ENCODE assay signal across 16 cellular contexts in the genomic region with DNA sequence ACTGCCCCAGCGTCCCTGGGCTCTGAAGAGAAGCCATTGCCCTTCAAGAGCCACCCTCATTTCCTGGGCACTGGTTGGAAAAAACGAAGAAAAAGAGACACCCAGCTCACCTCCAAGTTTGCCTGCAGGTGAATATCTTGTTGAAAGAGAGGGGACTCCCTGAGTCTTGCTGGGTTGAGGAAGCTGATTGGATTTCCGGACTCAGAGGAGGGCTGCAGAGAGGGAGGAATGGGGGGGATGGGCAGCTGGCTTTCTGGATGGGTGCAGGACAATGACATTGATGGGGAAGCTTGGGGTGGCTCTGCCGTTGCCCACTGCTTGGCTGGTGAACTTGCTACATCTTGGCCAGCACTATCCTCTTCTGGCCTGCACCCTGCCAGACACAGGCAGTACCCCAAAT. TPM values are rescaled to one million over a fixed set of nuclear protein-coding genes. Genes with fewer than 3 reads are reported as not detected.
DNase-seq lines count a peak whose midpoint lies in the region; ATAC-seq, FAIRE-seq and TF ChIP-seq lines count a peak whose summit lies in the region.
"Had no signal": no experiment of that assay in that cellular context is flagged by ENCODE, and none has a peak within 500 bp of the region (broad histone marks: within the 10 kb centered on the region; RNA-seq: fewer than 3 reads in every experiment).

No MANE protein-coding gene starts in this region.

- intact Hi-C loops in CD8-positive, alpha-beta T cell (cut with DNase I, micrococcal nuclease), result no loop called here

- peak overlapping the region; percentile 50 for H3K4me3 ChIP-seq in CD8-positive, alpha-beta T cell (ENCODE audit: low read depth, low read length)
- peak overlapping the region; percentile 51 to 83 (median 66) for H3K4me3 ChIP-seq in H1 (ENCODE audit: extremely low read depth in 1 of 4, insufficient read depth in 2 of 4, low read depth in 3 of 4, low read length in 4 of 4)
- H3K4me3 ChIP-seq: adrenal gland, esophagus muscularis mucosa, prostate gland, SK-N-MC, skin epidermis had no signal

- no peaks in the 10 kb centered on the region for H3K36me3 ChIP-seq in CD8-positive, alpha-beta T cell (ENCODE audit: insufficient read depth, low read length)
- H3K36me3 ChIP-seq in KOPT-K1 (ENCODE audit: insufficient read depth, low read length) (no peaks in the 10 kb centered on the region), H1 (ENCODE audit: control insufficient read depth in 2 of 4, insufficient read depth in 4 of 4, low read length in 3 of 4) (peaks cover 0 to 9% (median 0%) of the 10 kb centered on the region in 4 experiments; a peak in 1 of 8 replicates)
- H3K36me3 ChIP-seq: adrenal gland, esophagus muscularis mucosa, prostate gland had no signal

- H3K14ac ChIP-seq in H1 (ENCODE audit: insufficient read length), result peak overlapping the region; percentile 74

- H3K4ac ChIP-seq in H1 (replicated peaks; ENCODE audit: insufficient read length, low read depth, low read length), result peak overlapping the region; percentile 17

- H2BK5ac ChIP-seq in H1 (ENCODE audit: low read depth, low read length), result peak overlapping the region; percentile 99

- H3K9ac ChIP-seq in H1 (replicated peaks in 1 of 4; ENCODE audit: extremely low read depth in 1 of 4, low read depth in 3 of 4, low read length in 3 of 4), result peak overlapping the region in 3 of 4 experiments; percentile 29 to 58 (median 38); a peak in 6 of 7 replicates

- ATAC-seq in CD8-positive, alpha-beta T cell, result no peak
- ATAC-seq in T-helper 17 cell (no peak), GM18505 (IDR thresholded peaks at IDR 0.05; ENCODE audit: unreplicated experiment) (no peak)
- ATAC-seq: Panc1 had no signal

- peak overlapping the region; percentile 86 for H2BK120ac ChIP-seq in H1 (replicated peaks; ENCODE audit: low read depth, low read length)

- H3K4me1 Mint-ChIP-seq in CD8-positive, alpha-beta T cell (ENCODE audit: low read depth), result peaks cover 47% of the 10 kb centered on the region
- H3K4me1 Mint-ChIP-seq in nephron (peaks cover 6% of the 10 kb centered on the region), T-helper 17 cell (peaks cover 12% of the 10 kb centered on the region)

- H3K23ac ChIP-seq in H1 (ENCODE audit: insufficient read length), result no peak overlapping the region

- no peak for TF ChIP-seq CTCF in CD8-positive, alpha-beta T cell (IDR thresholded peaks at IDR 0.05)
- TF ChIP-seq CTCF in H1 (IDR thresholded peaks at IDR 0.05; ENCODE audit: control extremely low read depth in 1 of 3, insufficient read depth in 1 of 3, low read depth in 1 of 3, low read length in 3 of 3) (no peak), nephron (IDR thresholded peaks at IDR 0.05; ENCODE audit: unreplicated experiment in 3 of 3) (no peak)

- no peak overlapping the region for H3K27ac ChIP-seq in CD8-positive, alpha-beta T cell (ENCODE audit: low read depth, low read length)
- H3K27ac ChIP-seq in KOPT-K1 (ENCODE audit: low read depth, low read length, poor library complexity, severe bottlenecking) (peak overlapping the region; percentile 73), H1 (ENCODE audit: low read depth, low read length) (peak overlapping the region; percentile 69)
- H3K27ac ChIP-seq: adrenal gland, esophagus muscularis mucosa, prostate gland, SK-N-MC, skin epidermis had no signal

- peak overlapping the region; percentile 98 for H2BK12ac ChIP-seq in H1 (ENCODE audit: low read depth, low read length)

- H3K4me2 ChIP-seq in H1 (ENCODE audit: insufficient read depth in 1 of 2, low read depth in 2 of 2, low read length in 2 of 2), result peak overlapping the region; percentile 80 to 91

- TF ChIP-seq RAD21 in H1 (IDR thresholded peaks at IDR 0.05 in 1 of 2, conservative IDR thresholded peaks at IDR 0.05 in 1 of 2; ENCODE audit: low read depth in 2 of 2, low read length in 2 of 2), result no peak

- H4K20me1 ChIP-seq in H1 (replicated peaks in 1 of 2; ENCODE audit: control insufficient read depth in 1 of 2, insufficient read depth in 2 of 2, low read length in 2 of 2), result peaks cover 0 to 2% of the 10 kb centered on the region in 2 experiments

- H3K27me3 ChIP-seq in CD8-positive, alpha-beta T cell (ENCODE audit: insufficient read depth, low read length), result no peaks in the 10 kb centered on the region
- H3K27me3 ChIP-seq in H1 (replicated peaks in 1 of 4; ENCODE audit: control insufficient read depth in 3 of 4, extremely low read depth in 1 of 4, insufficient read depth in 3 of 4, low read length in 3 of 4), result peaks cover 0 to 2% (median 2%) of the 10 kb centered on the region in 4 experiments; a peak in 4 of 7 replicates
- H3K27me3 ChIP-seq: adrenal gland, esophagus muscularis mucosa had no signal

- peaks cover 45% of the 10 kb centered on the region for H3K4me1 ChIP-seq in CD8-positive, alpha-beta T cell (ENCODE audit: insufficient read depth, low read length)
- H3K4me1 ChIP-seq in H1 (replicated peaks in 1 of 4; ENCODE audit: control insufficient read depth in 3 of 4, insufficient read depth in 4 of 4, low read length in 3 of 4), result peaks cover 0 to 14% (median 8%) of the 10 kb centered on the region in 4 experiments; a peak in 6 of 7 replicates
- H3K4me1 ChIP-seq: adrenal gland, esophagus muscularis mucosa, prostate gland had no signal

- peak overlapping the region; percentile 98 for H2AK5ac ChIP-seq in H1 (ENCODE audit: low read depth, low read length)

- peak overlapping the region; percentile 77 for H4K5ac ChIP-seq in H1 (ENCODE audit: insufficient read length, low read depth, low read length)

- CTCF ChIA-PET in CD8-positive, alpha-beta T cell (lab: Charles Lee), result no interaction called here
- CTCF ChIA-PET in H1 (lab: Charles Lee; ENCODE audit: partially characterized antibody), result interaction anchor here (1.0 to 3.7 kb wide), 4 partner anchors 26 to 70 kb away, joined by 3 to 12 read pairs (median 10); no protein-coding TSS in a partner anchor

- TF ChIP-seq EP300 in H1 (IDR thresholded peaks at IDR 0.05; ENCODE audit: borderline replicate concordance in 1 of 2, low read depth in 2 of 2, low read length in 2 of 2), result no peak

- H2AFZ ChIP-seq in H1 (ENCODE audit: low read length), result no peak overlapping the region

- peak overlapping the region; percentile 83 for H3K27ac Mint-ChIP-seq in CD8-positive, alpha-beta T cell
- H3K27ac Mint-ChIP-seq in nephron, result peak overlapping the region in 2 of 3 experiments; percentile 57 to 63
- H3K27ac Mint-ChIP-seq in T-helper 17 cell, result no peak overlapping the region

- H3K27me3 Mint-ChIP-seq in CD8-positive, alpha-beta T cell (ENCODE audit: low read depth), result no peaks in the 10 kb centered on the region
- H3K27me3 Mint-ChIP-seq in nephron (ENCODE audit: low read depth) (peaks cover 11% of the 10 kb centered on the region), T-helper 17 cell (no peaks in the 10 kb centered on the region)

- H3K18ac ChIP-seq in H1 (ENCODE audit: extremely low read depth, low read length), result peak overlapping the region; percentile 100

- peak overlapping the region; percentile 97 for H2BK15ac ChIP-seq in H1 (ENCODE audit: low read length)

- peak overlapping the region; percentile 95 for H4K91ac ChIP-seq in H1 (replicated peaks; ENCODE audit: insufficient read length, low read length)

- H4K8ac ChIP-seq in H1 (ENCODE audit: extremely low read depth, insufficient read depth, low read length), result peak overlapping the region; percentile 54; the same call in 1 of the 2 replicates

- no peaks in the 10 kb centered on the region for H3K36me3 Mint-ChIP-seq in CD8-positive, alpha-beta T cell
- H3K36me3 Mint-ChIP-seq in nephron (ENCODE audit: low read depth) (no peaks in the 10 kb centered on the region), T-helper 17 cell (ENCODE audit: low read depth) (no peaks in the 10 kb centered on the region)

- DNase-seq in CD8-positive, alpha-beta T cell, result no peak
- DNase-seq in H1 (ENCODE audit: low read depth in 1 of 2, low spot score in 2 of 2) (peak in 1 of 2 experiments; percentile 63), NCI-H2029 (lab: John Stamatoyannopoulos, UW) (no peak), T1000 (lab: John Stamatoyannopoulos, UW) (no peak), T-helper 17 cell (no peak)
- DNase-seq: adrenal gland, NCI-H1105, NCI-H748 treated with DMSO at 0.1 percent for 48 hours had no signal

- FAIRE-seq in H1 (lab: Jason Lieb, UNC), result no peak

- no peaks in the 10 kb centered on the region for H3K9me3 Mint-ChIP-seq in CD8-positive, alpha-beta T cell
- H3K9me3 Mint-ChIP-seq in nephron, result no peaks in the 10 kb centered on the region

- no peaks in the 10 kb centered on the region for H3K9me3 ChIP-seq in CD8-positive, alpha-beta T cell (ENCODE audit: low read length)
- no peaks in the 10 kb centered on the region for H3K9me3 ChIP-seq in KOPT-K1 (ENCODE audit: insufficient read depth, low read length, poor library complexity, severe bottlenecking)
- H3K9me3 ChIP-seq in H1 (ENCODE audit: insufficient read depth in 2 of 2, low read depth in 1 of 2, low read length in 1 of 2), result no peaks in the 10 kb centered on the region
- H3K9me3 ChIP-seq in T-helper 17 cell (ENCODE audit: control insufficient read depth, low read length, poor library complexity, severe bottlenecking), result no peaks in the 10 kb centered on the region
- H3K9me3 ChIP-seq: adrenal gland, esophagus muscularis mucosa, prostate gland had no signal

- peaks cover 7% of the 10 kb centered on the region; the same call in 1 of the 2 replicates for H3K79me1 ChIP-seq in H1 (ENCODE audit: low read depth, low read length)

- POLR2A ChIA-PET in CD8-positive, alpha-beta T cell (lab: Charles Lee), result interaction anchor here (0.6 to 2.6 kb wide), 4 partner anchors 27 to 100 kb away, joined by 3 to 7 read pairs (median 6); partner anchors contain the start of gene IER5L
- POLR2A ChIA-PET in H1 (lab: Charles Lee; ENCODE audit: partially characterized antibody), result interaction anchor here (0.7 to 3.0 kb wide), 12 partner anchors 11 to 397 kb away, joined by 3 to 22 read pairs (median 5); partner anchors contain the start of gene IER5L

- WGBS in H1 (ENCODE audit: extremely low coverage in 1 of 2, insufficient coverage in 1 of 2, insufficient read length in 1 of 2, insufficient replicate concordance in 2 of 2, low coverage in 1 of 2, low lambda C conversion rate in 2 of 2, missing lambda C conversion rate in 1 of 2), 2 experiments, result 9% methylated on average over 4 of the region's 4 CpGs; no CpG with 5 or more reads in 1 of the 2 experiments

- H3K23me2 ChIP-seq in H1 (ENCODE audit: low read depth, low read length), result peaks cover 10% of the 10 kb centered on the region

- no peak for TF ChIP-seq POLR2A in H1 (IDR thresholded peaks at IDR 0.05; ENCODE audit: control extremely low read depth in 1 of 2, low read depth in 2 of 2, low read length in 2 of 2)
- no peak for TF ChIP-seq POLR2A in GM18505 (IDR thresholded peaks at IDR 0.05; ENCODE audit: borderline replicate concordance, extremely low read depth, insufficient read depth, insufficient read length)

- H3K4me3 Mint-ChIP-seq in CD8-positive, alpha-beta T cell, result peak overlapping the region; percentile 86
- peak overlapping the region in 2 of 3 experiments; percentile 40 to 51 for H3K4me3 Mint-ChIP-seq in nephron
- H3K4me3 Mint-ChIP-seq in T-helper 17 cell, result no peak overlapping the region

- H3K56ac ChIP-seq in H1 (replicated peaks; ENCODE audit: insufficient read length, low read depth, low read length), result peak overlapping the region; percentile 82

- peaks cover 0 to 19% of the 10 kb centered on the region in 2 experiments; a peak in 2 of 4 replicates for H3K79me2 ChIP-seq in H1 (ENCODE audit: control insufficient read depth in 1 of 2, insufficient read depth in 2 of 2, low read length in 2 of 2)

- peak overlapping the region; percentile 99 for H2BK20ac ChIP-seq in H1 (ENCODE audit: low read length)

RNA-seq across cellular contexts. Expression of gene IER5L, which starts 31.0 kb away (rescaled TPM):
- 10 to 100 TPM; 21.7 to 25.1 TPM for total RNA-seq in CD8-positive, alpha-beta T cell
- total RNA-seq in H1 (2021; fragmentation: NEBNext Ultra II Directional; extraction: Animal tissue kit (Norgen Biotek cat#: 25700)), result 1.0 and 1.2 TPM in 2 replicates
- polyA plus RNA-seq in H1 (2011; rRNA removed), result 0.65 and 0.96 TPM in 2 replicates
- polyA plus RNA-seq in H1 (2011; cell fraction: cytosol; rRNA removed), result 0.62 TPM
- 1.7 TPM for polyA plus RNA-seq in H1 (2011; cell fraction: nucleus; rRNA removed)
- 0.25 to 0.47 TPM (median 0.34 TPM) in 4 replicates for polyA plus RNA-seq in H1 (2012, experiment 1 of 2)
- polyA plus RNA-seq in H1 (2012, experiment 2 of 2), result 0.16 TPM
- 0.36 TPM for polyA plus RNA-seq in H1 (2013, experiment 1 of 2)
- polyA plus RNA-seq in H1 (2013, experiment 2 of 2), result 0.48 TPM
- 0.22 and 0.27 TPM in 2 replicates for polyA minus RNA-seq in H1 (2011; rRNA and poly(A)+ RNA removed)
- 0.66 TPM for polyA minus RNA-seq in H1 (2011; cell fraction: cytosol; rRNA and poly(A)+ RNA removed)
- 6.8 TPM for polyA minus RNA-seq in H1 (2011; cell fraction: nucleus; rRNA and poly(A)+ RNA removed)
- 1 to 10 TPM; 2.4 to 3.1 TPM for total RNA-seq in T-helper 17 cell

Comparison
In these comparisons a context has a peak if more than half of its experiments do, and no peak if none do; other contexts are left out.
1. RNA of gene IER5L, which starts 31.0 kb away (total RNA-seq): 21.7 to 25.1 TPM in CD8-positive, alpha-beta T cell; 2.4 to 3.1 TPM in T-helper 17 cell and 1.0 to 1.2 TPM in H1; every median in the first group is over 4 times any median in the second.